In the genomic region with DNA sequence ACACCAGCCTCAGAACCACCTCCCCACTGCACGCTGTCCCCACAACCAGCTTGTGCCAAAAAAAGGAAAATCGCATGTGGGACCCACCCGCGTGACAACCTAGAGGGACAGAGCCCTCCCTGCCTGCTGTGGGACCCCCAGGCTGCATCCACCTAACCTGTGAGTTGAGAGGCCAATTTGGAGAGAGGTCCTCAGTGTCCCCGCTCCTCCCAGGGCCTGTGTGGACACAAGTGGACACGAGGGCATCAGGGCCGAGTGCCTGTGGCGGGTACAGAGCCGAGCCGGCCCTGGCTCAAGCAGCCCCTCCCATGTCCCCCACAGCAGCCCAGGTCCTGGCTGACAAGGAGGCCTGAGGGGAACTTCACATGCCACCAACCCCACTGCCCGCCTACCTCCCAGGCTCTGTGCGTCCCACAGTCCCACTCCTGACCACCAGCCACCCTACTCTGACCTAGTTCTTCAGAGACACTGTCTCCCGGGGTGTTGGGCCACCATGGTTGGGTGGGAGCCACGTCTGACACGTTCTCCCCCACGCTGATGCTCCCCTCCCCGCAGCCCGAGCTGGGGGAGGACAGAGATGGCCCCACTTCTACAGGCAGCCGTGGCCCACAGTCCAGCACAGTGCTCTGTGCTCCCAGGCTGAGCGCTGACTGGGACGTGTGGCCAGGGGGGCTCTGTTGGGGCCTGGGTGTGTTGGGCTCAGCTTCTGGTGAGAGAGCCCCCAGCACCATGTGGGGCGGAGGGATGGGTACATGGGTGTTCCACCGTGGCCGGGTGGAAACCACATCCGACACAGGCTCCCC, we compare ENCODE assay signal across 1 cellular context.
TF ChIP-seq lines count a peak whose summit lies in the region.

No MANE protein-coding gene starts in this region.

TF ChIP-seq in IMR-90, 13 proteins besides CTCF, POLR2A, EP300 and RAD21:
- TF ChIP-seq NFE2L2 (IDR thresholded peaks at IDR 0.05; ENCODE audit: low read depth, low read length), result no peak
- TF ChIP-seq, protein P1, sequence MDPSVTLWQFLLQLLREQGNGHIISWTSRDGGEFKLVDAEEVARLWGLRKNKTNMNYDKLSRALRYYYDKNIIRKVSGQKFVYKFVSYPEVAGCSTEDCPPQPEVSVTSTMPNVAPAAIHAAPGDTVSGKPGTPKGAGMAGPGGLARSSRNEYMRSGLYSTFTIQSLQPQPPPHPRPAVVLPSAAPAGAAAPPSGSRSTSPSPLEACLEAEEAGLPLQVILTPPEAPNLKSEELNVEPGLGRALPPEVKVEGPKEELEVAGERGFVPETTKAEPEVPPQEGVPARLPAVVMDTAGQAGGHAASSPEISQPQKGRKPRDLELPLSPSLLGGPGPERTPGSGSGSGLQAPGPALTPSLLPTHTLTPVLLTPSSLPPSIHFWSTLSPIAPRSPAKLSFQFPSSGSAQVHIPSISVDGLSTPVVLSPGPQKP (IDR thresholded peaks at IDR 0.05; ENCODE audit: borderline replicate concordance, low read depth, low read length), result no peak
- no peak for TF ChIP-seq FOS (IDR thresholded peaks at IDR 0.05; ENCODE audit: low read depth, low read length)
- TF ChIP-seq CHD1 (IDR thresholded peaks at IDR 0.05; ENCODE audit: low read depth, low read length), result no peak
- TF ChIP-seq MAZ (IDR thresholded peaks at IDR 0.05; ENCODE audit: borderline replicate concordance, low read depth, low read length), result no peak
- TF ChIP-seq RCOR1 (IDR thresholded peaks at IDR 0.05; ENCODE audit: insufficient replicate concordance, low read length), result no peak
- TF ChIP-seq BHLHE40 (IDR thresholded peaks at IDR 0.05; ENCODE audit: low read depth, low read length), result no peak
- TF ChIP-seq, protein P2, sequence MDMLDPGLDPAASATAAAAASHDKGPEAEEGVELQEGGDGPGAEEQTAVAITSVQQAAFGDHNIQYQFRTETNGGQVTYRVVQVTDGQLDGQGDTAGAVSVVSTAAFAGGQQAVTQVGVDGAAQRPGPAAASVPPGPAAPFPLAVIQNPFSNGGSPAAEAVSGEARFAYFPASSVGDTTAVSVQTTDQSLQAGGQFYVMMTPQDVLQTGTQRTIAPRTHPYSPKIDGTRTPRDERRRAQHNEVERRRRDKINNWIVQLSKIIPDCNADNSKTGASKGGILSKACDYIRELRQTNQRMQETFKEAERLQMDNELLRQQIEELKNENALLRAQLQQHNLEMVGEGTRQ (IDR thresholded peaks at IDR 0.05; ENCODE audit: low read depth, low read length), result no peak
- no peak for TF ChIP-seq SMC3 (IDR thresholded peaks at IDR 0.05; ENCODE audit: low read depth, low read length)
- no peak for TF ChIP-seq MAFK (IDR thresholded peaks at IDR 0.05; ENCODE audit: low read depth, low read length)
